In genomic region chr16:67185866-67186134, GRCh38 we compare ENCODE assay signal across 2 cellular contexts.
TF ChIP-seq lines count a peak whose summit lies in the region.

No MANE protein-coding gene starts in this region.

TF ChIP-seq in A549, 52 proteins besides CTCF, POLR2A, EP300 and RAD21:
- TF ChIP-seq RNF2 (IDR thresholded peaks at IDR 0.05; ENCODE audit: borderline replicate concordance, low read depth) (no peak), CEBPB (IDR thresholded peaks at IDR 0.05) (no peak), ZFP36 (IDR thresholded peaks at IDR 0.05; ENCODE audit: borderline replicate concordance, partially characterized antibody) (no peak)

TF ChIP-seq in K562, 482 proteins besides CTCF, POLR2A, EP300 and RAD21:
- TF ChIP-seq PRDM10 (IDR thresholded peaks at IDR 0.05; ENCODE audit: partially characterized antibody) = peak; percentile 55
- TF ChIP-seq POU5F1 (IDR thresholded peaks at IDR 0.05; ENCODE audit: borderline replicate concordance, low read depth, low read length, partially characterized antibody) = no peak
TF ChIP-seq in K562: peak in this region for 1.
